ENCODE assay signal across 7 cellular contexts in the genomic region with DNA sequence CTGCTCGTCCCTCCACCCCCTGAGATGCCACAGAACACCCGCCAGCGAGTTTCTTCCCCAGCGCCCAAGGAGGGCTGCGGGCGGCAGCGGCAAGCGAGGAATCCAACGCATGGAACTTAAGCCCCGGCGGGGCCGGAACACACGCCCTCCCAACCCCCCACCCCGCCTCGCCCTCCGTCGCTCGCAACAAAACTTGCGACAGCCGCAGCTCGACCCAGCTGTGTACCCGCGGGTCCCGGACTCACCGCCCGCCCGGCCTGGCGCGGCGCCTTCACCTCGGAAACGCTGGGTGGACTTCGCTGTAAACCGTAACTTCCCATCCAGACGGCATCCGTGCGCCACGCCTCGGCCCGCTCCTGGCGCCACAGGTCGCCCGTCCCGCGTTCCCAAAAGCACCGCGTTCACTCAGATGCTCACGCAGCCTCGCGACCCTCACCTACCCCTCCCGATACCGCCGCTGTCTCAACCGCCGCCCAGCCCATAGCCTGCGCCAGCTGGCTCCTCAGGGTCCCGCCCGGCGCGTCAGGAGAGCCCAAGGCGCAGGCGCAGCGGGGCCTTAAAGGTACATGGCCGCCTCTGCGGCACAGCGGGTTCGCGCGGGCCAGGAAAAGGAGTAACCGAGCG. TPM values are rescaled to one million over a fixed set of nuclear protein-coding genes. Genes with fewer than 3 reads are reported as not detected.
A peak's percentile ranks its signal among the peaks of the same experiment; 100 is the strongest.
DNase-seq lines count a peak whose midpoint lies in the region; ATAC-seq, FAIRE-seq and TF ChIP-seq lines count a peak whose summit lies in the region.
"Not testable (repeated sequence)": the region's sequence is repeated elsewhere in the genome, so short reads cannot be mapped to it uniquely, and the experiment has no call there.

A gene with protein sequence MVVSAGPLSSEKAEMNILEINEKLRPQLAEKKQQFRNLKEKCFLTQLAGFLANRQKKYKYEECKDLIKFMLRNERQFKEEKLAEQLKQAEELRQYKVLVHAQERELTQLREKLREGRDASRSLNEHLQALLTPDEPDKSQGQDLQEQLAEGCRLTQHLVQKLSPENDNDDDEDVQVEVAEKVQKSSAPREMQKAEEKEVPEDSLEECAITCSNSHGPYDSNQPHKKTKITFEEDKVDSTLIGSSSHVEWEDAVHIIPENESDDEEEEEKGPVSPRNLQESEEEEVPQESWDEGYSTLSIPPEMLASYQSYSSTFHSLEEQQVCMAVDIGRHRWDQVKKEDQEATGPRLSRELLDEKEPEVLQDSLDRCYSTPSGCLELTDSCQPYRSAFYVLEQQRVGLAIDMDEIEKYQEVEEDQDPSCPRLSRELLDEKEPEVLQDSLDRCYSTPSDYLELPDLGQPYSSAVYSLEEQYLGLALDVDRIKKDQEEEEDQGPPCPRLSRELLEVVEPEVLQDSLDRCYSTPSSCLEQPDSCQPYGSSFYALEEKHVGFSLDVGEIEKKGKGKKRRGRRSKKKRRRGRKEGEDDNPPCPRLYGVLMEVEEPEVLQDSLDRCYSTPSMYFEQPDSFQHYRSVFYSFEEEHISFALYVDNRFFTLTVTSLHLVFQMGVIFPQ (minus strand): TSS at position 534 of the 624 bp plus-strand sequence. CDS start 21,666 bp downstream, outside the sequence.

- not testable (repeated sequence) for H3K36me3 Mint-ChIP-seq in chondrocyte (ENCODE audit: low read depth)

- H3K79me2 ChIP-seq in keratinocyte (ENCODE audit: control insufficient read depth, insufficient read depth, low read length): not testable (repeated sequence)

- peak within 1 kb of the TSS; percentile 94 for H3K27ac Mint-ChIP-seq in chondrocyte (ENCODE audit: unreplicated experiment)

- not testable (repeated sequence) for H3K27ac ChIP-seq in keratinocyte (ENCODE audit: control insufficient read depth, insufficient read depth, low read length)
- peak within 1 kb of the TSS in 1 of 2 donors; percentile 44 for H3K27ac ChIP-seq in small intestine (ENCODE audit: low read depth in 1 of 2, low read length in 1 of 2)

- H3K36me3 ChIP-seq in keratinocyte (ENCODE audit: control insufficient read depth in 2 of 2, extremely low read depth in 1 of 2, insufficient read depth in 2 of 2, low read length in 2 of 2); small intestine (ENCODE audit: control insufficient read depth in 2 of 2, insufficient read depth in 2 of 2, low read length in 2 of 2): not testable (repeated sequence)

- not testable (repeated sequence) for H3K4me1 Mint-ChIP-seq in chondrocyte (ENCODE audit: low read depth)

- peak; percentile 99 for ATAC-seq in GM18907 (IDR thresholded peaks at IDR 0.05; ENCODE audit: unreplicated experiment)
- peak; percentile 84 for ATAC-seq in HG03095 (IDR thresholded peaks at IDR 0.05; ENCODE audit: unreplicated experiment)

- DNase-seq in NCI-H345 treated with DMSO at 0.1 percent for 48 hours (lab: John Stamatoyannopoulos, UW; ENCODE audit: unreplicated experiment): peak; percentile 66
- peak; percentile 44 to 54 for DNase-seq in activated CD4-positive, alpha-beta T cell treated with anti-CD3 and anti-CD28 coated beads, Interleukin-2, amount 50 U/mL, for 24 hours (ENCODE audit: low read depth in 1 of 2, low spot score in 1 of 2)
- DNase-seq in chondrocyte (ENCODE audit: low spot score); keratinocyte (ENCODE audit: low read depth, low spot score): not testable (repeated sequence)
- peak; percentile 50 for DNase-seq in small intestine

- peak within 1 kb of the TSS; percentile 66 for H2AFZ ChIP-seq in keratinocyte (ENCODE audit: control insufficient read depth, low read length)

- H3K4me3 Mint-ChIP-seq in chondrocyte (ENCODE audit: unreplicated experiment): peak within 1 kb of the TSS; percentile 98

- H3K27me3 ChIP-seq in keratinocyte (ENCODE audit: control insufficient read depth, extremely low read depth, insufficient read depth, low read length); small intestine (ENCODE audit: control insufficient read depth in 2 of 2, insufficient read depth in 2 of 2, low read length in 2 of 2): not testable (repeated sequence)

- FAIRE-seq in keratinocyte (lab: Jason Lieb, UNC); small intestine (lab: Jason Lieb, UNC): not testable (repeated sequence)

- WGBS in small intestine, 3 donors: 0 to 2% (median 1%) methylated on average over 40 to 66 of the region's 71 CpGs

- not testable (repeated sequence) for H3K9me3 ChIP-seq in keratinocyte (ENCODE audit: control insufficient read depth, low read depth, low read length); small intestine (ENCODE audit: control insufficient read depth, low read depth)

- H3K4me2 ChIP-seq in keratinocyte (ENCODE audit: control insufficient read depth, extremely low read depth, insufficient read depth, low read depth, low read length): not testable (repeated sequence)

- H3K27me3 Mint-ChIP-seq in chondrocyte (ENCODE audit: low read depth): not testable (repeated sequence)

- dilution Hi-C loops in keratinocyte (cut with MboI; ENCODE audit: extremely low pct_ligation_motif_present, low sequenced_read_pairs): not testable (repeated sequence)

- TF ChIP-seq CTCF in chondrocyte (IDR thresholded peaks at IDR 0.05); keratinocyte (optimal IDR thresholded peaks at IDR 0.05 in 1 of 3, IDR thresholded peaks at IDR 0.05 in 1 of 3, conservative IDR thresholded peaks at IDR 0.05 in 1 of 3; ENCODE audit: extremely low read depth in 1 of 3, insufficient read depth in 2 of 3, low read length in 3 of 3): not testable (repeated sequence)

- not testable (repeated sequence) for H3K4me1 ChIP-seq in keratinocyte (ENCODE audit: control insufficient read depth, extremely low read depth, insufficient read depth, low read length); small intestine (ENCODE audit: control insufficient read depth in 2 of 2, insufficient read depth in 1 of 2, low read depth in 1 of 2, low read length in 1 of 2)

- H3K9me3 Mint-ChIP-seq in chondrocyte (ENCODE audit: low read depth): not testable (repeated sequence)

- peak within 1 kb of the TSS; percentile 44 for H3K9ac ChIP-seq in keratinocyte (ENCODE audit: control insufficient read depth, extremely low read depth, insufficient read depth, low read length)

- not testable (repeated sequence) for H4K20me1 ChIP-seq in keratinocyte (ENCODE audit: control insufficient read depth, extremely low read depth, insufficient read depth, low read length)

- H3K9me1 ChIP-seq in keratinocyte (ENCODE audit: control insufficient read depth, extremely low read depth, insufficient read depth, low read length): not testable (repeated sequence)

- peak within 1 kb of the TSS; percentile 38 to 61 (median 59) for H3K4me3 ChIP-seq in keratinocyte (ENCODE audit: control insufficient read depth in 2 of 3, extremely low read depth in 1 of 3, insufficient read depth in 2 of 3, low read depth in 1 of 3, low read length in 3 of 3)
- H3K4me3 ChIP-seq in small intestine (ENCODE audit: low read depth in 1 of 2, low read length in 2 of 2): peak within 1 kb of the TSS; percentile 23 to 59

RNA-seq across cellular contexts. Expression of the gene that starts here (rescaled TPM):
- 54.1 to 64.2 TPM (median 59.2 TPM) in 3 replicates for total RNA-seq in chondrocyte
- polyA plus RNA-seq in keratinocyte: 29.4 to 43.6 TPM (median 43.0 TPM) in 3 replicates
- polyA plus RNA-seq in keratinocyte (2011; ENCODE audit: low read depth): 11.6 TPM
- polyA plus RNA-seq in keratinocyte (2011; cell fraction: cytosol; rRNA removed): 21.5 and 26.4 TPM in 2 replicates
- polyA plus RNA-seq in keratinocyte (2011; cell fraction: nucleus; rRNA removed): 130 and 173 TPM in 2 replicates
- polyA plus RNA-seq in keratinocyte (2012; ENCODE audit: low replicate concordance): 18.1 and 22.7 TPM in 2 replicates
- polyA minus RNA-seq in keratinocyte: 45.5 to 69.7 TPM (median 57.3 TPM) in 3 replicates
- polyA minus RNA-seq in keratinocyte (2011; cell fraction: cytosol; rRNA and poly(A)+ RNA removed): 26.5 TPM
- polyA minus RNA-seq in keratinocyte (2011; cell fraction: nucleus; rRNA and poly(A)+ RNA removed): 51.8 and 75.5 TPM in 2 replicates
- 1 to 10 TPM; 2.4 to 6.9 (median 3.6) TPM for polyA plus RNA-seq in small intestine
